Comparison of ENCODE assay signal across 9 cellular contexts in the genomic region with DNA sequence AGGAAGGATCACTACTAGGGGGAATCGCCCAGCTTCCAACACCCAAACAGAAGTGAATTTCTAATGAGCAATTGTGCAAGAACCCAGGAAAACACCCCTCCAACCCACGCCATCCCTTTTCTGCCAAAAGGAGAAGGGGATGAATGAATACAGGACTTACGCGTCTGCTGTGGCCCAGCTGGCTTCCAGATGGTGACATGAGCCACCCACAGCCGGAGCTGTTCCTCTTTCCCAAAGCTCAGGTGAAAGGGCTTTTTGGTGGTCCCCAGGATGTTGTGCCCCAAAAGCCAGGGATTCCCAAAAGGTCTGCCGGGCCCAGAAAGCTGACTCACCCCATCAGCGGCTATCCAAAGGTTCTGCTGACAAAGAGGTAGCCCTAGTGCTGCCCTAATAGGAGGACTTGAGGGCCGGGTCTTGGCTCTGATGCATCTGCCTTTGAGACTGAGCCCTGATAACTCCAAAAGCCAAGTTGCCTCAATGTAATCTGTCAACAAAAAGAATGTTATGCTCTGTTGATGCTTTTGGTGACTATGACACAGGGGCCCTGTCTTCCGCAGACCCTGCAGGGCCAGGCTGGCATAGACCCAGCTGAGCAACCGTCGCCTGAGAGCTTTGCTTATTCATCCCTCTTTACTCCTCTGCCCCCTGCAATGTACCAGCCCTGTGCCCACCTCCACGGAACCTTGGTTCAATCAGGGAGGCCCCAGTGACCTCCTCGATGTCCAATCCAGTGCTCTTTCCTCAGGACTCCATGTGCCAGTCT. TPM values are rescaled to one million over a fixed set of nuclear protein-coding genes. Genes with fewer than 3 reads are reported as not detected.
DNase-seq lines count a peak whose midpoint lies in the region; ATAC-seq, FAIRE-seq and TF ChIP-seq lines count a peak whose summit lies in the region.
"Had no signal": no experiment of that assay in that cellular context is flagged by ENCODE, and none has a peak within 500 bp of the region (broad histone marks: within the 10 kb centered on the region; RNA-seq: fewer than 3 reads in every experiment).

No MANE protein-coding gene starts in this region.

- H3K14ac ChIP-seq in IMR-90 (replicated peaks; ENCODE audit: low read depth, low read length) (peak overlapping the region; percentile 4), H9 (ENCODE audit: insufficient read depth, low read length) (no peak overlapping the region)

- H3K4me2 ChIP-seq in IMR-90 (ENCODE audit: low read depth, low read length) (no peak overlapping the region), K562 (ENCODE audit: insufficient read depth, low read length) (peak overlapping the region; percentile 7; the same call in 1 of the 2 replicates), H9 (ENCODE audit: insufficient read depth, insufficient read length, low read length) (no peak overlapping the region)

- dilution Hi-C loops in IMR-90 (cut with HindIII; ENCODE audit: low sequenced_read_pairs, unreplicated experiment) = no loop called here

- POLR2A ChIA-PET in IMR-90 (lab: Charles Lee; ENCODE audit: unreplicated experiment) = no interaction called here
- POLR2A ChIA-PET in K562 (lab: Yijun Ruan, JAX) = interaction anchor here (1.2 to 1.4 kb wide), 2 partner anchors 12 to 14 kb away, joined by 3 to 9 read pairs; a partner anchor contains a TSS

- H3K9me1 ChIP-seq in IMR-90 (ENCODE audit: insufficient read depth, low read length) (peaks cover 59% of the 10 kb centered on the region), K562 (ENCODE audit: control insufficient read depth, insufficient read depth, low read length) (peaks cover 5% of the 10 kb centered on the region)

- peak overlapping the region; percentile 6 for H2AK9ac ChIP-seq in IMR-90 (replicated peaks; ENCODE audit: low read depth, low read length, poor library complexity)

- CTCF ChIA-PET in IMR-90 (lab: Yijun Ruan, JAX) (no interaction called here), K562 (lab: Yijun Ruan, JAX; ENCODE audit: low intra/inter-chr PET ratio) (interaction anchor here (0.5 kb wide), 1 partner anchor 81 kb away, joined by 4 read pairs; a partner anchor contains a TSS)

- in situ Hi-C loops in IMR-90 (cut with MboI; ENCODE audit: low sequenced_read_pairs) (no loop called here), K562 (cut with MboI) (no loop called here)

- H3K18ac ChIP-seq in IMR-90 (ENCODE audit: low read depth, low read length) = 0 out of 2 replicates have a peak overlapping the region, but pooled peaks have one; percentile 23
- no peak overlapping the region for H3K18ac ChIP-seq in H9 (ENCODE audit: insufficient read length, low read depth, low read length)

- H3K4me1 Mint-ChIP-seq in H9 = peaks cover 40 to 44% of the 10 kb centered on the region in 2 experiments

- H2BK120ac ChIP-seq in IMR-90 (ENCODE audit: low read depth, low read length) (peak overlapping the region; percentile 44), H9 (ENCODE audit: low read depth, low read length, poor library complexity, severe bottlenecking) (no peak overlapping the region)

- peaks cover 29% of the 10 kb centered on the region for H3K36me3 ChIP-seq in IMR-90 (ENCODE audit: control insufficient read depth, insufficient read depth, low read length)
- no peaks in the 10 kb centered on the region for H3K36me3 ChIP-seq in K562 (ENCODE audit: control insufficient read depth, insufficient read depth, low read length)
- no peaks in the 10 kb centered on the region for H3K36me3 ChIP-seq in suprapubic skin

- H4K8ac ChIP-seq in IMR-90 (ENCODE audit: low read depth in 2 of 2, low read length in 2 of 2) (peak overlapping the region in 1 of 2 experiments; percentile 11; a peak in 1 of 4 replicates), H9 (replicated peaks; ENCODE audit: insufficient read length, low read depth, low read length) (no peak overlapping the region)

- no peak overlapping the region for H3K27ac Mint-ChIP-seq in H9

- H3K27me3 Mint-ChIP-seq in H9 (ENCODE audit: low read depth) = peaks cover 98% of the 10 kb centered on the region

- H3K27me3 ChIP-seq in IMR-90 (ENCODE audit: control insufficient read depth, insufficient read depth, low read length) (no peaks in the 10 kb centered on the region), K562 (ENCODE audit: control insufficient read depth in 2 of 2, insufficient read depth in 2 of 2, low read length in 2 of 2) (no peaks in the 10 kb centered on the region), suprapubic skin (no peaks in the 10 kb centered on the region), H9 (ENCODE audit: insufficient read depth, low read length) (peaks cover 62% of the 10 kb centered on the region; the same call in 1 of the 2 replicates)

- no peak for FAIRE-seq in K562 (lab: Jason Lieb, UNC)

- peak overlapping the region; percentile 9; the same call in 1 of the 3 replicates for H2BK15ac ChIP-seq in IMR-90 (ENCODE audit: low read depth, low read length)
- no peak overlapping the region for H2BK15ac ChIP-seq in H9 (ENCODE audit: low read depth, low read length)

- DNase-seq in IMR-90 (peak; percentile 85), K562 (ENCODE audit: extremely low read depth in 1 of 4, low spot score in 3 of 4) (peak in 1 of 4 experiments; percentile 37), left colon (peak; percentile 50 to 64), suprapubic skin (ENCODE audit: low spot score in 2 of 2) (peak in 1 of 2 donors; percentile 91), H9 (no peak)
- DNase-seq: activated naive CD4-positive, alpha-beta T cell treated with anti-CD3 and anti-CD28 coated beads, Interleukin-2, amount 50 U/mL, for 16 hours had no signal

- H2BK12ac ChIP-seq in H9 (ENCODE audit: insufficient read length, low read depth, low read length) = no peak overlapping the region

- H3K9ac ChIP-seq in IMR-90 (ENCODE audit: low read depth, low read length) (0 out of 2 replicates have a peak overlapping the region, but pooled peaks have one; percentile 0), K562 (ENCODE audit: insufficient read depth in 1 of 2, low read depth in 2 of 2, low read length in 2 of 2) (peak overlapping the region in 1 of 2 experiments; percentile 2; a peak in 1 of 4 replicates), H9 (ENCODE audit: extremely low read depth, insufficient read length, low read length) (no peak overlapping the region)

- BruUV-seq in IMR-90 (replicated peaks; lab: Mats Ljungman, UMichigan) = TSS peak; percentile 1
- no TSS peak for BruUV-seq in K562 (replicated peaks; lab: Mats Ljungman, UMichigan)

- TF ChIP-seq POLR2A in IMR-90 (IDR thresholded peaks at IDR 0.05; ENCODE audit: low read depth, low read length) (no peak), K562 (conservative IDR thresholded peaks at IDR 0.05) (no peak), suprapubic skin (IDR thresholded peaks at IDR 0.05) (no peak)

- peak overlapping the region; percentile 51 for H2AK5ac ChIP-seq in IMR-90 (ENCODE audit: low read depth, low read length)
- no peak overlapping the region for H2AK5ac ChIP-seq in H9 (ENCODE audit: insufficient read length, low read length)

- H3K4me3 Mint-ChIP-seq in H9 = no peak overlapping the region

- H3K79me2 ChIP-seq in K562 (ENCODE audit: control insufficient read depth, insufficient read depth, low read length) (no peaks in the 10 kb centered on the region), H9 (ENCODE audit: insufficient read depth, low read length) (no peaks in the 10 kb centered on the region)

- H3K56ac ChIP-seq in IMR-90 (ENCODE audit: extremely low read depth, insufficient read depth, low read length) (no peak overlapping the region), H9 (ENCODE audit: insufficient read length, low read depth, low read length) (no peak overlapping the region)

- H4K91ac ChIP-seq in IMR-90 (ENCODE audit: insufficient read depth, low read depth, low read length) (peak overlapping the region; percentile 57), H9 (ENCODE audit: insufficient read length, low read depth, low read length) (no peak overlapping the region)

- H3K4ac ChIP-seq in IMR-90 (ENCODE audit: low read depth, low read length) (peak overlapping the region; percentile 61), H9 (ENCODE audit: low read depth, low read length) (no peak overlapping the region)

- peaks cover 0 to 3% (median 2%) of the 10 kb centered on the region in 3 experiments; a peak in 4 of 7 replicates for H3K36me3 Mint-ChIP-seq in H9 (ENCODE audit: insufficient read depth in 1 of 3, low read depth in 3 of 3)

- no peak for ATAC-seq in IMR-90 (ENCODE audit: low read depth)
- ATAC-seq in K562 = no peak
- no peak for ATAC-seq in left colon
- no peak for ATAC-seq in GM19328 (IDR thresholded peaks at IDR 0.05; ENCODE audit: unreplicated experiment)
- no peak for ATAC-seq in GM21529 (IDR thresholded peaks at IDR 0.05; ENCODE audit: unreplicated experiment)
- no peak for ATAC-seq in HG02852 (IDR thresholded peaks at IDR 0.05; ENCODE audit: unreplicated experiment)

- H2AFZ ChIP-seq in IMR-90 (replicated peaks; ENCODE audit: low read length, poor library complexity) (no peak overlapping the region), K562 (ENCODE audit: low read depth, low read length) (no peak overlapping the region), H9 (ENCODE audit: low read length) (no peak overlapping the region)

- peak overlapping the region; percentile 7; the same call in 1 of the 2 replicates for H4K5ac ChIP-seq in IMR-90 (ENCODE audit: low read depth, low read length)
- H4K5ac ChIP-seq in H9 (ENCODE audit: insufficient read length, low read depth, low read length) = no peak overlapping the region

- H3K23ac ChIP-seq in IMR-90 (ENCODE audit: low read depth, low read length) (peak overlapping the region; percentile 4; the same call in 1 of the 2 replicates), H9 (ENCODE audit: insufficient read length, low read depth, low read length) (no peak overlapping the region)

- peak overlapping the region; percentile 54; the same call in 1 of the 2 replicates for H2BK20ac ChIP-seq in IMR-90 (ENCODE audit: low read depth, low read length)
- H2BK20ac ChIP-seq in H9 (ENCODE audit: low read depth, low read length, poor library complexity, severe bottlenecking) = no peak overlapping the region

- no peaks in the 10 kb centered on the region for H3K9me3 ChIP-seq in IMR-90 (ENCODE audit: control insufficient read depth, insufficient read depth, low read length)
- H3K9me3 ChIP-seq in K562 (replicated peaks; ENCODE audit: control insufficient read depth, insufficient read depth, low read depth, low read length) = no peaks in the 10 kb centered on the region
- H3K9me3 ChIP-seq in suprapubic skin = no peaks in the 10 kb centered on the region
- no peaks in the 10 kb centered on the region for H3K9me3 ChIP-seq in H9 (ENCODE audit: control insufficient read depth, low read depth, low read length)

- H2BK5ac ChIP-seq in IMR-90 (ENCODE audit: low read depth, low read length, poor library complexity, severe bottlenecking) (peak overlapping the region; percentile 38), H9 (ENCODE audit: insufficient read length, low read length) (no peak overlapping the region)

- H3K23me2 ChIP-seq in H9 (ENCODE audit: insufficient read length, low read depth, low read length, poor library complexity, severe bottlenecking) = peaks cover 6% of the 10 kb centered on the region

- H3K9me3 Mint-ChIP-seq in H9 = no peaks in the 10 kb centered on the region; a peak in 1 of 5 replicates

- TF ChIP-seq RAD21 in IMR-90 (IDR thresholded peaks at IDR 0.05; ENCODE audit: low read length) (no peak), K562 (CRISPR knock-in tag; conservative IDR thresholded peaks at IDR 0.05 in 1 of 2, IDR thresholded peaks at IDR 0.05 in 1 of 2) (no peak)

- no peak for TF ChIP-seq EP300 in K562 (IDR thresholded peaks at IDR 0.05; ENCODE audit: low read length)
- no peak for TF ChIP-seq EP300 in suprapubic skin (IDR thresholded peaks at IDR 0.05)

- no peak overlapping the region for H3T11ph ChIP-seq in H9 (ENCODE audit: low read length)

- H3K4me1 ChIP-seq in IMR-90 (ENCODE audit: control insufficient read depth, insufficient read depth, low read length) = peaks cover 55% of the 10 kb centered on the region
- H3K4me1 ChIP-seq in K562 (replicated peaks in 1 of 2; ENCODE audit: control insufficient read depth in 2 of 2, insufficient read depth in 2 of 2, low read length in 2 of 2) = peaks cover 60 to 71% of the 10 kb centered on the region in 2 experiments
- H3K4me1 ChIP-seq in suprapubic skin = peaks cover 100% of the 10 kb centered on the region
- peaks cover 10% of the 10 kb centered on the region; the same call in 1 of the 2 replicates for H3K4me1 ChIP-seq in H9 (ENCODE audit: insufficient read depth, low read length)

- no peak for TF ChIP-seq CTCF in IMR-90 (conservative IDR thresholded peaks at IDR 0.05; ENCODE audit: low read depth, low read length)
- no peak for TF ChIP-seq CTCF in K562 (IDR thresholded peaks at IDR 0.05 in 2 of 3, conservative IDR thresholded peaks at IDR 0.05 in 1 of 3; ENCODE audit: insufficient read depth in 2 of 3, low read depth in 1 of 3, low read length in 3 of 3)
- no peak for TF ChIP-seq CTCF in suprapubic skin (IDR thresholded peaks at IDR 0.05)
- no peak for TF ChIP-seq CTCF in H9 (conservative IDR thresholded peaks at IDR 0.05)

- peaks cover 18% of the 10 kb centered on the region for H4K20me1 ChIP-seq in IMR-90 (ENCODE audit: insufficient read depth, low read length)
- H4K20me1 ChIP-seq in K562 (replicated peaks; ENCODE audit: control insufficient read depth, insufficient read depth, low read length) = no peaks in the 10 kb centered on the region
- H4K20me1 ChIP-seq in H9 (ENCODE audit: control insufficient read depth, insufficient read depth, insufficient read length) = no peaks in the 10 kb centered on the region

- H3K27ac ChIP-seq in IMR-90 (ENCODE audit: insufficient read depth, low read length) (peak overlapping the region; percentile 49), K562 (ENCODE audit: extremely low read depth, low read depth, low read length) (no peak overlapping the region), suprapubic skin (peak overlapping the region; percentile 97), H9 (ENCODE audit: insufficient read length, low read depth, low read length) (no peak overlapping the region)

- H3K4me3 ChIP-seq in IMR-90 (ENCODE audit: insufficient read depth, low read depth, low read length) (no peak overlapping the region), K562 (no peak overlapping the region), suprapubic skin (no peak overlapping the region)

- H3K79me1 ChIP-seq in IMR-90 (ENCODE audit: low read depth in 1 of 2, low read length in 2 of 2) (peaks cover 39 to 84% of the 10 kb centered on the region in 2 experiments), H9 (ENCODE audit: insufficient read depth, low read depth, low read length, poor library complexity, severe bottlenecking) (no peaks in the 10 kb centered on the region)

- intact Hi-C loops in IMR-90 (cut with micrococcal nuclease) (no loop called here), K562 (cut with micrococcal nuclease) (no loop called here), left colon (cut with DNase I, micrococcal nuclease) (no loop called here)

- 57% methylated on average over 3 of the region's 13 CpGs; no CpG with 5 or more reads in 1 of the 2 experiments for WGBS in IMR-90 (ENCODE audit: extremely low coverage in 2 of 2, insufficient read length in 1 of 2), 2 experiments
- 52% methylated on average over 11 of the region's 13 CpGs for WGBS in K562 (ENCODE audit: insufficient coverage, low coverage, missing lambda C conversion rate)
- 33% methylated on average over 10 of the region's 13 CpGs for WGBS in suprapubic skin
- WGBS in H9 (ENCODE audit: extremely low coverage, insufficient read length, low lambda C conversion rate) = no CpG with 5 or more reads among the region's 13 CpGs

RNA-seq across cellular contexts. Expression of a gene that starts 14.5 kb away (rescaled TPM):
- total RNA-seq in IMR-90 (2012; rRNA removed) = 461 and 547 TPM in 2 replicates
- 482 and 495 TPM in 2 replicates for polyA plus RNA-seq in IMR-90 (2012; rRNA removed)
- polyA plus RNA-seq in IMR-90 (2012; cell fraction: cytosol; rRNA removed) = 396 and 740 TPM in 2 replicates
- 382 and 609 TPM in 2 replicates for polyA plus RNA-seq in IMR-90 (2012; cell fraction: nucleus; rRNA removed; ENCODE audit: low replicate concordance)
- total RNA-seq in K562 (2011; cell fraction: chromatin; rRNA removed; ENCODE audit: low replicate concordance) = 15.3 and 27.0 TPM in 2 replicates
- total RNA-seq in K562 (2011; cell fraction: nucleolus; rRNA removed) = 9.9 and 11.0 TPM in 2 replicates
- 8.1 and 9.2 TPM in 2 replicates for total RNA-seq in K562 (2011; cell fraction: nucleoplasm; rRNA removed)
- 8.2 and 10.8 TPM in 2 replicates for total RNA-seq in K562 (2014; rRNA removed)
- 3.3 and 3.5 TPM in 2 replicates for total RNA-seq in K562 (2014; rRNA removed; fragmentation: Illumina TruSeq; extraction: Trizol)
- 12.3 and 12.4 TPM in 2 replicates for total RNA-seq in K562 (2015; rRNA removed; fragmentation: Illumina TruSeq; extraction: Trizol)
- total RNA-seq in K562 (2021) = 9.0 and 9.6 TPM in 2 replicates
- 16.6 and 24.2 TPM in 2 replicates for polyA plus RNA-seq in K562 (2011; rRNA removed)
- 27.5 and 34.5 TPM in 2 replicates for polyA plus RNA-seq in K562 (2011; cell fraction: cytosol; rRNA removed)
- 15.8 and 17.0 TPM in 2 replicates for polyA plus RNA-seq in K562 (2011; cell fraction: nucleus; rRNA removed)
- polyA plus RNA-seq in K562 (2012) = 11.2 and 34.5 TPM in 2 replicates
- polyA plus RNA-seq in K562 (2014; fragmentation: Illumina TruSeq; extraction: Trizol) = 5.2 and 7.4 TPM in 2 replicates
- under 1 TPM; 0.39 to 0.41 TPM for polyA plus RNA-seq in K562 (2014; fragmentation: Nextera tagmentation; extraction: Ambion mirVana)
- 7.5 and 11.2 TPM in 2 replicates for polyA plus RNA-seq in K562 (2014; rRNA removed)
- 23.7 and 31.3 TPM in 2 replicates for polyA minus RNA-seq in K562 (2011; rRNA and poly(A)+ RNA removed)
- polyA minus RNA-seq in K562 (2011; cell fraction: cytosol; rRNA and poly(A)+ RNA removed) = 24.8 and 27.9 TPM in 2 replicates
- 6.2 and 9.0 TPM in 2 replicates for polyA minus RNA-seq in K562 (2011; cell fraction: nucleus; rRNA and poly(A)+ RNA removed)
- total RNA-seq in left colon = 100 to 1,000 TPM; 404 to 854 TPM
- total RNA-seq in suprapubic skin = 100 to 1,000 TPM; 681 to 944 (median 771) TPM
- 12.9 and 14.9 TPM in 2 replicates for total RNA-seq in H9 (2021)

Comparison
In these comparisons a context has a peak if more than half of its experiments do, and no peak if none do; other contexts are left out.
1. H3K27ac ChIP-seq: peak in IMR-90 (single experiment) and suprapubic skin (single experiment); none in K562 (single experiment) and H9 (single experiment).
2. RNA of a gene that starts 14.5 kb away (total RNA-seq): 404 to 854 TPM in left colon, 681 to 944 TPM in suprapubic skin and 461 to 547 TPM in IMR-90; 12.9 to 14.9 TPM in H9 and 3.3 to 27.0 TPM in K562; every median in the first group is over 10 times any median in the second.